ENCODE assay signal across 1 cellular context in genomic region chr14:105167303-105168092, GRCh38.
TF ChIP-seq lines count a peak whose summit lies in the region.

No MANE protein-coding gene starts in this region.

TF ChIP-seq in WTC11, 78 proteins besides CTCF, POLR2A, EP300 and RAD21 (continued from another document):
- TF ChIP-seq ERG (CRISPR knock-in tag; IDR thresholded peaks at IDR 0.05): no peak
- TF ChIP-seq SMAD3 (CRISPR knock-in tag; IDR thresholded peaks at IDR 0.05; ENCODE audit: borderline replicate concordance): no peak
- TF ChIP-seq NR2C2 (CRISPR knock-in tag; IDR thresholded peaks at IDR 0.05): no peak
- TF ChIP-seq IRF1 (CRISPR knock-in tag; IDR thresholded peaks at IDR 0.05): no peak
- no peak for TF ChIP-seq FOXJ3 (CRISPR knock-in tag; IDR thresholded peaks at IDR 0.05; ENCODE audit: borderline replicate concordance)
- peak; percentile 74 for TF ChIP-seq FOXP4 (CRISPR knock-in tag; IDR thresholded peaks at IDR 0.05)
- TF ChIP-seq CDX4 (CRISPR knock-in tag; IDR thresholded peaks at IDR 0.05; ENCODE audit: borderline replicate concordance): no peak
- no peak for TF ChIP-seq E2F5 (CRISPR knock-in tag; IDR thresholded peaks at IDR 0.05)
- no peak for TF ChIP-seq JUN (CRISPR knock-in tag; IDR thresholded peaks at IDR 0.05)
- TF ChIP-seq NR3C1 (CRISPR knock-in tag; conservative IDR thresholded peaks at IDR 0.05; ENCODE audit: low read depth): no peak
- 0 out of 2 replicates have a peak, but pooled peaks have one; percentile 29 for TF ChIP-seq HMGXB4 (CRISPR knock-in tag; IDR thresholded peaks at IDR 0.05)
- TF ChIP-seq GRHL2 (CRISPR knock-in tag; IDR thresholded peaks at IDR 0.05; ENCODE audit: insufficient replicate concordance, severe bottlenecking): no peak
- TF ChIP-seq ZNF416 (CRISPR knock-in tag; IDR thresholded peaks at IDR 0.05): no peak
- TF ChIP-seq ELF4 (CRISPR knock-in tag; IDR thresholded peaks at IDR 0.05; ENCODE audit: low read depth): no peak
- no peak for TF ChIP-seq NFYB (CRISPR knock-in tag; conservative IDR thresholded peaks at IDR 0.05; ENCODE audit: low read depth)
- TF ChIP-seq ZNF671 (CRISPR knock-in tag; IDR thresholded peaks at IDR 0.05): no peak
- TF ChIP-seq KAT7 (CRISPR knock-in tag; IDR thresholded peaks at IDR 0.05; ENCODE audit: borderline replicate concordance): no peak
- no peak; the same call in 1 of the 2 replicates for TF ChIP-seq MAX (CRISPR knock-in tag; IDR thresholded peaks at IDR 0.05)
- no peak for TF ChIP-seq ZBTB43 (CRISPR knock-in tag; IDR thresholded peaks at IDR 0.05)
- 0 out of 2 replicates have a peak, but pooled peaks have one; percentile 33 for TF ChIP-seq ZBTB21 (CRISPR knock-in tag; IDR thresholded peaks at IDR 0.05; ENCODE audit: borderline replicate concordance)
- no peak for TF ChIP-seq ZNF232 (CRISPR knock-in tag; IDR thresholded peaks at IDR 0.05)
- no peak for TF ChIP-seq EMX1 (CRISPR knock-in tag; IDR thresholded peaks at IDR 0.05)
- no peak for TF ChIP-seq ATF6 (CRISPR knock-in tag; IDR thresholded peaks at IDR 0.05)
- TF ChIP-seq PRDM15 (CRISPR knock-in tag; IDR thresholded peaks at IDR 0.05): no peak; the same call in 1 of the 2 replicates
- no peak for TF ChIP-seq ZNF425 (CRISPR knock-in tag; conservative IDR thresholded peaks at IDR 0.05)
- TF ChIP-seq HMGA2 (CRISPR knock-in tag; IDR thresholded peaks at IDR 0.05): no peak
- no peak for TF ChIP-seq TEAD4 (CRISPR knock-in tag; IDR thresholded peaks at IDR 0.05)
- no peak; the same call in 1 of the 2 replicates for TF ChIP-seq ZNF138 (CRISPR knock-in tag; conservative IDR thresholded peaks at IDR 0.05)
- TF ChIP-seq ZNF281 (CRISPR knock-in tag; IDR thresholded peaks at IDR 0.05): no peak
- no peak for TF ChIP-seq ZNF423 (CRISPR knock-in tag; IDR thresholded peaks at IDR 0.05)
- no peak for TF ChIP-seq USF1 (CRISPR knock-in tag; IDR thresholded peaks at IDR 0.05)
TF ChIP-seq in WTC11: peak in this region for 10.
